ENCODE assay signal across 8 cellular contexts in genomic region chr1:234478152-234478480, GRCh38. TPM values are rescaled to one million over a fixed set of nuclear protein-coding genes. Genes with fewer than 3 reads are reported as not detected.
DNase-seq lines count a peak whose midpoint lies in the region; ATAC-seq and TF ChIP-seq lines count a peak whose summit lies in the region.

No MANE protein-coding gene starts in this region.

- H3K9me3 Mint-ChIP-seq in activated naive CD4-positive, alpha-beta T cell treated with anti-CD3 and anti-CD28 coated beads for 36 hours, result no peaks in the 10 kb centered on the region

- no peaks in the 10 kb centered on the region for H3K9me3 ChIP-seq in left ventricle myocardium inferior (replicated peaks)

- intact Hi-C loops in activated naive CD4-positive, alpha-beta T cell treated with anti-CD3 and anti-CD28 coated beads for 36 hours (cut with micrococcal nuclease), result loop anchor here (2.0 kb wide), 5 partner anchors 69 to 1027 kb away; partner anchors contain the start of genes ARID4B, B3GALNT2 and GGPS1
- intact Hi-C loops in left ventricle myocardium inferior (cut with micrococcal nuclease), result no loop called here
- intact Hi-C loops in sciatic nerve (cut with DNase I), result no loop called here

- H3K4me1 ChIP-seq in left ventricle myocardium inferior, result peaks cover 31% of the 10 kb centered on the region

- H3K4me1 Mint-ChIP-seq in activated naive CD4-positive, alpha-beta T cell treated with anti-CD3 and anti-CD28 coated beads for 36 hours (ENCODE audit: low read depth), result peaks cover 55% of the 10 kb centered on the region

- ATAC-seq in GM19468 (IDR thresholded peaks at IDR 0.05; ENCODE audit: extremely low read depth, unreplicated experiment) (peak; percentile 21), sciatic nerve (peak; percentile 42)

- peak; percentile 13 for DNase-seq in DMS114 treated with DMSO at 0.1 percent for 48 hours (lab: John Stamatoyannopoulos, UW; ENCODE audit: unreplicated experiment)
- peak; percentile 78 for DNase-seq in HK-2 (ENCODE audit: unreplicated experiment)
- DNase-seq in RPMI8226, result peak; percentile 90
- DNase-seq in activated naive CD4-positive, alpha-beta T cell treated with anti-CD3 and anti-CD28 coated beads for 36 hours, result peak; percentile 74
- DNase-seq in left ventricle myocardium inferior, result no peak
- peak; percentile 71 for DNase-seq in sciatic nerve (ENCODE audit: low spot score)
- DNase-seq in SHP77 treated with DMSO at 0.1 percent for 48 hours (lab: John Stamatoyannopoulos, UW), result no peak

- CTCF ChIA-PET in activated naive CD4-positive, alpha-beta T cell treated with anti-CD3 and anti-CD28 coated beads for 36 hours (lab: Charles Lee), result interaction anchor here (0.6 to 0.9 kb wide), 2 partner anchors 9 to 50 kb away, joined by 3 read pairs; no protein-coding TSS in a partner anchor

- no peaks in the 10 kb centered on the region for H3K36me3 ChIP-seq in left ventricle myocardium inferior

- no peaks in the 10 kb centered on the region for H3K27me3 ChIP-seq in left ventricle myocardium inferior (ENCODE audit: low read depth)

- peak overlapping the region; percentile 96 for H3K27ac ChIP-seq in left ventricle myocardium inferior (replicated peaks)

- peaks cover 9% of the 10 kb centered on the region for H3K27me3 Mint-ChIP-seq in activated naive CD4-positive, alpha-beta T cell treated with anti-CD3 and anti-CD28 coated beads for 36 hours (ENCODE audit: low read depth)

- no peak for TF ChIP-seq CTCF in left ventricle myocardium inferior (IDR thresholded peaks at IDR 0.05; ENCODE audit: borderline replicate concordance)

- peaks cover 2% of the 10 kb centered on the region for H3K36me3 Mint-ChIP-seq in activated naive CD4-positive, alpha-beta T cell treated with anti-CD3 and anti-CD28 coated beads for 36 hours (ENCODE audit: low read depth)

- peak overlapping the region; percentile 84 for H3K4me3 ChIP-seq in left ventricle myocardium inferior

- peak overlapping the region; percentile 79 for H3K4me3 Mint-ChIP-seq in activated naive CD4-positive, alpha-beta T cell treated with anti-CD3 and anti-CD28 coated beads for 36 hours

- peak overlapping the region; percentile 44 for H3K27ac Mint-ChIP-seq in activated naive CD4-positive, alpha-beta T cell treated with anti-CD3 and anti-CD28 coated beads for 36 hours

RNA-seq across cellular contexts. Expression of gene TARBP1, which starts 0.9 kb away (rescaled TPM):
- 10 to 100 TPM; 40.2 to 41.6 TPM for total RNA-seq in activated naive CD4-positive, alpha-beta T cell treated with anti-CD3 and anti-CD28 coated beads for 36 hours
- total RNA-seq in left ventricle myocardium inferior, result 11.4 TPM
- 31.5 TPM for total RNA-seq in sciatic nerve

Comparison
In these comparisons a context has a peak if more than half of its experiments do, and no peak if none do; other contexts are left out.
1. DNase-seq: peak in DMS114 treated with DMSO at 0.1 percent for 48 hours (single experiment), HK-2 (single experiment), RPMI8226 (single experiment), activated naive CD4-positive, alpha-beta T cell treated with anti-CD3 and anti-CD28 coated beads for 36 hours (single experiment) and sciatic nerve (single experiment); none in left ventricle myocardium inferior (single experiment) and SHP77 treated with DMSO at 0.1 percent for 48 hours (single experiment).